In the genomic region with DNA sequence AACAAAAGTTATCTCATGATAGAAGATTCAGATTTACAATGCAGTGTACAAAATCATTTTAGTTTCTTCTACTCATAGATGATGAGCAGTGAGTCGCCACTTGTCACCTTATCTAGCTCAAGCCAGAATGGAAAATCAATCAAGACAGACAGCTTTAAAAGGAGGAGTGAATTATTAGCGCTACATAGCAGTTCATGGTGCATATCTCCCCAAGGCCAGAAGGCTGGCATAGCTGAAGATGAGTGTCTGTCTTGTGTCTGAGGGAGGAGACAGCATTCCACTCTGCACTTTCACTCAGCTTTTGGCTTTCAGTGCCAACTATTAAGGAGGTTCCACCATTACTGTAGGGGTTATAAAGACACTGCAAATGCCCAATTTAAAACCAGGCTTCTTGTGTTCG, we compare ENCODE assay signal across 1 cellular context.
TF ChIP-seq lines count a peak whose summit lies in the region.

No MANE protein-coding gene starts in this region.

TF ChIP-seq in K562, 482 proteins besides CTCF, POLR2A, EP300 and RAD21 (continued from another document):
- TF ChIP-seq, protein P1, sequence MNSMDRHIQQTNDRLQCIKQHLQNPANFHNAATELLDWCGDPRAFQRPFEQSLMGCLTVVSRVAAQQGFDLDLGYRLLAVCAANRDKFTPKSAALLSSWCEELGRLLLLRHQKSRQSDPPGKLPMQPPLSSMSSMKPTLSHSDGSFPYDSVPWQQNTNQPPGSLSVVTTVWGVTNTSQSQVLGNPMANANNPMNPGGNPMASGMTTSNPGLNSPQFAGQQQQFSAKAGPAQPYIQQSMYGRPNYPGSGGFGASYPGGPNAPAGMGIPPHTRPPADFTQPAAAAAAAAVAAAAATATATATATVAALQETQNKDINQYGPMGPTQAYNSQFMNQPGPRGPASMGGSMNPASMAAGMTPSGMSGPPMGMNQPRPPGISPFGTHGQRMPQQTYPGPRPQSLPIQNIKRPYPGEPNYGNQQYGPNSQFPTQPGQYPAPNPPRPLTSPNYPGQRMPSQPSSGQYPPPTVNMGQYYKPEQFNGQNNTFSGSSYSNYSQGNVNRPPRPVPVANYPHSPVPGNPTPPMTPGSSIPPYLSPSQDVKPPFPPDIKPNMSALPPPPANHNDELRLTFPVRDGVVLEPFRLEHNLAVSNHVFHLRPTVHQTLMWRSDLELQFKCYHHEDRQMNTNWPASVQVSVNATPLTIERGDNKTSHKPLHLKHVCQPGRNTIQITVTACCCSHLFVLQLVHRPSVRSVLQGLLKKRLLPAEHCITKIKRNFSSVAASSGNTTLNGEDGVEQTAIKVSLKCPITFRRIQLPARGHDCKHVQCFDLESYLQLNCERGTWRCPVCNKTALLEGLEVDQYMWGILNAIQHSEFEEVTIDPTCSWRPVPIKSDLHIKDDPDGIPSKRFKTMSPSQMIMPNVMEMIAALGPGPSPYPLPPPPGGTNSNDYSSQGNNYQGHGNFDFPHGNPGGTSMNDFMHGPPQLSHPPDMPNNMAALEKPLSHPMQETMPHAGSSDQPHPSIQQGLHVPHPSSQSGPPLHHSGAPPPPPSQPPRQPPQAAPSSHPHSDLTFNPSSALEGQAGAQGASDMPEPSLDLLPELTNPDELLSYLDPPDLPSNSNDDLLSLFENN (IDR thresholded peaks at IDR 0.05; ENCODE audit: low read depth in 2 of 2, low read length in 2 of 2): no peak
- TF ChIP-seq ELF1 (tag; IDR thresholded peaks at IDR 0.05) (no peak), MEIS2 (IDR thresholded peaks at IDR 0.05; ENCODE audit: partially characterized antibody) (peak; percentile 38), NR1H2 (CRISPR knock-in tag; IDR thresholded peaks at IDR 0.05) (no peak), ZBTB17 (CRISPR knock-in tag; IDR thresholded peaks at IDR 0.05) (0 out of 2 replicates have a peak, but pooled peaks have one; percentile 62), SRF (CRISPR knock-in tag; IDR thresholded peaks at IDR 0.05) (no peak), SAP30 (IDR thresholded peaks at IDR 0.05; ENCODE audit: borderline replicate concordance, insufficient read depth, low read depth, low read length, poor library complexity, severe bottlenecking) (no peak), OTX1 (CRISPR knock-in tag; IDR thresholded peaks at IDR 0.05) (no peak), TCF3 (CRISPR knock-in tag; IDR thresholded peaks at IDR 0.05) (no peak), ELF4 (CRISPR knock-in tag; IDR thresholded peaks at IDR 0.05) (0 out of 2 replicates have a peak, but pooled peaks have one; percentile 43), EWSR1 (IDR thresholded peaks at IDR 0.05; ENCODE audit: borderline replicate concordance, low read depth, partially characterized antibody) (no peak), PURB (CRISPR knock-in tag; IDR thresholded peaks at IDR 0.05; ENCODE audit: low read depth) (no peak), RHOXF2B (CRISPR knock-in tag; conservative IDR thresholded peaks at IDR 0.05) (no peak)
- TF ChIP-seq, protein P2, sequence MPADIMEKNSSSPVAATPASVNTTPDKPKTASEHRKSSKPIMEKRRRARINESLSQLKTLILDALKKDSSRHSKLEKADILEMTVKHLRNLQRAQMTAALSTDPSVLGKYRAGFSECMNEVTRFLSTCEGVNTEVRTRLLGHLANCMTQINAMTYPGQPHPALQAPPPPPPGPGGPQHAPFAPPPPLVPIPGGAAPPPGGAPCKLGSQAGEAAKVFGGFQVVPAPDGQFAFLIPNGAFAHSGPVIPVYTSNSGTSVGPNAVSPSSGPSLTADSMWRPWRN (IDR thresholded peaks at IDR 0.05; ENCODE audit: low read depth): no peak
- TF ChIP-seq, protein P3, sequence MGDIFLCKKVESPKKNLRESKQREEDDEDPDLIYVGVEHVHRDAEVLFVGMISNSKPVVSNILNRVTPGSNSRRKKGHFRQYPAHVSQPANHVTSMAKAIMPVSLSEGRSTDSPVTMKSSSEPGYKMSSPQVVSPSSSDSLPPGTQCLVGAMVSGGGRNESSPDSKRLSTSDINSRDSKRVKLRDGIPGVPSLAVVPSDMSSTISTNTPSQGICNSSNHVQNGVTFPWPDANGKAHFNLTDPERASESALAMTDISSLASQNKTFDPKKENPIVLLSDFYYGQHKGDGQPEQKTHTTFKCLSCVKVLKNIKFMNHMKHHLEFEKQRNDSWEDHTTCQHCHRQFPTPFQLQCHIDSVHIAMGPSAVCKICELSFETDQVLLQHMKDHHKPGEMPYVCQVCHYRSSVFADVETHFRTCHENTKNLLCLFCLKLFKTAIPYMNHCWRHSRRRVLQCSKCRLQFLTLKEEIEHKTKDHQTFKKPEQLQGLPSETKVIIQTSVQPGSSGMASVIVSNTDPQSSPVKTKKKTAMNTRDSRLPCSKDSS (IDR thresholded peaks at IDR 0.05; ENCODE audit: low read depth, partially characterized antibody): no peak
- TF ChIP-seq, protein P4, sequence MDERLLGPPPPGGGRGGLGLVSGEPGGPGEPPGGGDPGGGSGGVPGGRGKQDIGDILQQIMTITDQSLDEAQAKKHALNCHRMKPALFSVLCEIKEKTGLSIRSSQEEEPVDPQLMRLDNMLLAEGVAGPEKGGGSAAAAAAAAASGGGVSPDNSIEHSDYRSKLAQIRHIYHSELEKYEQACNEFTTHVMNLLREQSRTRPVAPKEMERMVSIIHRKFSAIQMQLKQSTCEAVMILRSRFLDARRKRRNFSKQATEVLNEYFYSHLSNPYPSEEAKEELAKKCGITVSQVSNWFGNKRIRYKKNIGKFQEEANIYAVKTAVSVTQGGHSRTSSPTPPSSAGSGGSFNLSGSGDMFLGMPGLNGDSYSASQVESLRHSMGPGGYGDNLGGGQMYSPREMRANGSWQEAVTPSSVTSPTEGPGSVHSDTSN (CRISPR knock-in tag; IDR thresholded peaks at IDR 0.05; ENCODE audit: low read depth): no peak
- TF ChIP-seq, protein P4 (tag; conservative IDR thresholded peaks at IDR 0.05; ENCODE audit: low read depth): peak; percentile 61
- TF ChIP-seq, protein P5, sequence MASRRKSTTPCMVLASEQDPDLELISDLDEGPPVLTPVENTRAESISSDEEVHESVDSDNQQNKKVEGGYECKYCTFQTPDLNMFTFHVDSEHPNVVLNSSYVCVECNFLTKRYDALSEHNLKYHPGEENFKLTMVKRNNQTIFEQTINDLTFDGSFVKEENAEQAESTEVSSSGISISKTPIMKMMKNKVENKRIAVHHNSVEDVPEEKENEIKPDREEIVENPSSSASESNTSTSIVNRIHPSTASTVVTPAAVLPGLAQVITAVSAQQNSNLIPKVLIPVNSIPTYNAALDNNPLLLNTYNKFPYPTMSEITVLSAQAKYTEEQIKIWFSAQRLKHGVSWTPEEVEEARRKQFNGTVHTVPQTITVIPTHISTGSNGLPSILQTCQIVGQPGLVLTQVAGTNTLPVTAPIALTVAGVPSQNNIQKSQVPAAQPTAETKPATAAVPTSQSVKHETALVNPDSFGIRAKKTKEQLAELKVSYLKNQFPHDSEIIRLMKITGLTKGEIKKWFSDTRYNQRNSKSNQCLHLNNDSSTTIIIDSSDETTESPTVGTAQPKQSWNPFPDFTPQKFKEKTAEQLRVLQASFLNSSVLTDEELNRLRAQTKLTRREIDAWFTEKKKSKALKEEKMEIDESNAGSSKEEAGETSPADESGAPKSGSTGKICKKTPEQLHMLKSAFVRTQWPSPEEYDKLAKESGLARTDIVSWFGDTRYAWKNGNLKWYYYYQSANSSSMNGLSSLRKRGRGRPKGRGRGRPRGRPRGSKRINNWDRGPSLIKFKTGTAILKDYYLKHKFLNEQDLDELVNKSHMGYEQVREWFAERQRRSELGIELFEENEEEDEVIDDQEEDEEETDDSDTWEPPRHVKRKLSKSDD (conservative IDR thresholded peaks at IDR 0.05; ENCODE audit: low read length): no peak
- TF ChIP-seq, protein P6, sequence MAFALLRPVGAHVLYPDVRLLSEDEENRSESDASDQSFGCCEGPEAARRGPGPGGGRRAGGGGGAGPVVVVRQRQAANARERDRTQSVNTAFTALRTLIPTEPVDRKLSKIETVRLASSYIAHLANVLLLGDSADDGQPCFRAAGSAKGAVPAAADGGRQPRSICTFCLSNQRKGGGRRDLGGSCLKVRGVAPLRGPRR (CRISPR knock-in tag; IDR thresholded peaks at IDR 0.05): no peak
- TF ChIP-seq, protein P7, sequence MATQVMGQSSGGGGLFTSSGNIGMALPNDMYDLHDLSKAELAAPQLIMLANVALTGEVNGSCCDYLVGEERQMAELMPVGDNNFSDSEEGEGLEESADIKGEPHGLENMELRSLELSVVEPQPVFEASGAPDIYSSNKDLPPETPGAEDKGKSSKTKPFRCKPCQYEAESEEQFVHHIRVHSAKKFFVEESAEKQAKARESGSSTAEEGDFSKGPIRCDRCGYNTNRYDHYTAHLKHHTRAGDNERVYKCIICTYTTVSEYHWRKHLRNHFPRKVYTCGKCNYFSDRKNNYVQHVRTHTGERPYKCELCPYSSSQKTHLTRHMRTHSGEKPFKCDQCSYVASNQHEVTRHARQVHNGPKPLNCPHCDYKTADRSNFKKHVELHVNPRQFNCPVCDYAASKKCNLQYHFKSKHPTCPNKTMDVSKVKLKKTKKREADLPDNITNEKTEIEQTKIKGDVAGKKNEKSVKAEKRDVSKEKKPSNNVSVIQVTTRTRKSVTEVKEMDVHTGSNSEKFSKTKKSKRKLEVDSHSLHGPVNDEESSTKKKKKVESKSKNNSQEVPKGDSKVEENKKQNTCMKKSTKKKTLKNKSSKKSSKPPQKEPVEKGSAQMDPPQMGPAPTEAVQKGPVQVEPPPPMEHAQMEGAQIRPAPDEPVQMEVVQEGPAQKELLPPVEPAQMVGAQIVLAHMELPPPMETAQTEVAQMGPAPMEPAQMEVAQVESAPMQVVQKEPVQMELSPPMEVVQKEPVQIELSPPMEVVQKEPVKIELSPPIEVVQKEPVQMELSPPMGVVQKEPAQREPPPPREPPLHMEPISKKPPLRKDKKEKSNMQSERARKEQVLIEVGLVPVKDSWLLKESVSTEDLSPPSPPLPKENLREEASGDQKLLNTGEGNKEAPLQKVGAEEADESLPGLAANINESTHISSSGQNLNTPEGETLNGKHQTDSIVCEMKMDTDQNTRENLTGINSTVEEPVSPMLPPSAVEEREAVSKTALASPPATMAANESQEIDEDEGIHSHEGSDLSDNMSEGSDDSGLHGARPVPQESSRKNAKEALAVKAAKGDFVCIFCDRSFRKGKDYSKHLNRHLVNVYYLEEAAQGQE (CRISPR knock-in tag; IDR thresholded peaks at IDR 0.05; ENCODE audit: low read depth): no peak
